ENCODE assay signal across 9 cellular contexts in genomic region chr2:157782057-157782845, GRCh38.
A peak's percentile ranks its signal among the peaks of the same experiment; 100 is the strongest.
DNase-seq lines count a peak whose midpoint lies in the region; TF ChIP-seq lines count a peak whose summit lies in the region.
"Had no signal": no experiment of that assay in that cellular context is flagged by ENCODE, and none has a peak within 500 bp of the region (broad histone marks: within the 10 kb centered on the region; RNA-seq: fewer than 3 reads in every experiment).

No MANE protein-coding gene starts in this region.

- intact Hi-C loops in ovary (cut with DNase I): loop anchor here in 1 of 4 donors (10.0 kb wide), 1 partner anchor 223 kb away; no protein-coding TSS in a partner anchor

- no peak for TF ChIP-seq EP300 in ovary (IDR thresholded peaks at IDR 0.05)

- no peaks in the 10 kb centered on the region for H3K9me3 ChIP-seq in ovary

- POLR2A ChIA-PET in RWPE1 (lab: Yijun Ruan, JAX; ENCODE audit: low non-redundant PET): no interaction called here

- no peak overlapping the region for H3K27ac ChIP-seq in RWPE1
- no peak overlapping the region for H3K27ac ChIP-seq in ovary

- no peaks in the 10 kb centered on the region for H3K36me3 ChIP-seq in ovary

- WGBS in ovary, 3 donors: 44 to 54% (median 51%) methylated on average over 4 of the region's 4 CpGs

- no peaks in the 10 kb centered on the region for H3K27me3 ChIP-seq in ovary

- peaks cover 2% of the 10 kb centered on the region for H3K4me1 ChIP-seq in ovary (ENCODE audit: insufficient read depth)

- TF ChIP-seq POLR2A in ovary (IDR thresholded peaks at IDR 0.05): no peak

- TF ChIP-seq CTCF in epithelial cell of proximal tubule (conservative IDR thresholded peaks at IDR 0.05; ENCODE audit: low read depth, low read length) (peak; percentile 53), RWPE1 (conservative IDR thresholded peaks at IDR 0.05; ENCODE audit: low read depth) (no peak), ovary (IDR thresholded peaks at IDR 0.05) (peak in 1 of 3 donors; percentile 35)

- CTCF ChIA-PET in RWPE1 (lab: Yijun Ruan, JAX): no interaction called here

- DNase-seq in DMS53 (lab: John Stamatoyannopoulos, UW) (peak; percentile 11), DMS53 treated with DMSO at 0.1 percent for 48 hours (lab: John Stamatoyannopoulos, UW; ENCODE audit: unreplicated experiment) (no peak), NCI-H2196 (lab: John Stamatoyannopoulos, UW; ENCODE audit: unreplicated experiment) (peak; percentile 51), epithelial cell of proximal tubule (ENCODE audit: low read depth) (no peak), renal cortical epithelial cell (ENCODE audit: low read depth) (peak; percentile 50), RWPE1 (ENCODE audit: low spot score) (no peak), ovary (no peak)
- DNase-seq in activated CD8-positive, alpha-beta memory T cell treated with anti-CD3 and anti-CD28 coated beads, Interleukin-2, amount 50 U/mL, for 4 hours: no peak
- DNase-seq: 8988T had no signal

- no peak overlapping the region for H3K4me3 ChIP-seq in epithelial cell of proximal tubule (ENCODE audit: low read depth, low read length)
- H3K4me3 ChIP-seq in ovary: no peak overlapping the region

Comparison
In these comparisons a context has a peak if more than half of its experiments do, and no peak if none do; other contexts are left out.
1. DNase-seq: peak in DMS53 (single experiment), NCI-H2196 (single experiment) and renal cortical epithelial cell (single experiment); none in DMS53 treated with DMSO at 0.1 percent for 48 hours (single experiment), epithelial cell of proximal tubule (single experiment), activated CD8-positive, alpha-beta memory T cell treated with anti-CD3 and anti-CD28 coated beads, Interleukin-2, amount 50 U/mL, for 4 hours (single experiment), RWPE1 (single experiment) and ovary (0 of 5).